Comparison of ENCODE assay signal across 12 cellular contexts in the genomic region with DNA sequence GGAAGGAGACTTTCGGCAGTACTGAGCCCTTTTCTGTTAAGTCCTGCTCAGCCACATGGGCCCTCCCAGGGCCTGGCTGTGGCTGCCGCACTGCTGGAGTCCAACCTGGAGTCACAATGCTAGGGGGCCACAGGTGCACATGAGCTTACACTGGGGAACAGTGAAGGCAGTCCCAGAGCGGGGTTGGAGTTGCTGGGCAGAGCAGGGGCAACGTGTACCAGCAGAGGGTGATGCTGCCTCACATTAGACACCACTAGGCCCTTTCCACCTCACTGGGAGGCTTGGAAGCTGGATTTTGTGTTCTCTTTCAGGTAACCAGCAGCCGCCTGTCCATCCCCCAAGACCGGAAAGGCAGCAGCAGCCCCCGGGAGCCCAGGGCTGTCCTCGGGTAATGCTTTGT. TPM values are rescaled to one million over a fixed set of nuclear protein-coding genes. Genes with fewer than 3 reads are reported as not detected.
"Had no signal": no experiment of that assay in that cellular context is flagged by ENCODE, and none has a peak within 500 bp of the region (broad histone marks: within the 10 kb centered on the region; RNA-seq: fewer than 3 reads in every experiment).

No MANE protein-coding gene starts in this region.

RNA-seq across cellular contexts. Expression of gene CXorf49B, which starts 2.5 kb away (rescaled TPM):
- total RNA-seq: activated B cell treated with CpG ODN at 0.5 μM for 24 hours; activated CD8-positive, alpha-beta T cell treated with anti-CD3 and anti-CD28 coated beads for 36 hours; activated T-cell treated with anti-CD3 and anti-CD28 coated beads, Interleukin-2, amount 50 U/mL, for 4 hours; activated T-helper 17 cell treated with anti-CD3 and anti-CD28 coated beads, Interleukin-2, amount 50 U/mL, for 72 hours; body of pancreas; chondrocyte; dermis blood vessel endothelial cell; esophagus muscularis mucosa; foreskin keratinocyte; gastrocnemius medialis; heart left ventricle; T-helper 2 cell treated with Interferon-gamma antibody and Interleukin-4, amounts not matched to agents 100 ng/mL and 5 ng/mL, for 36 hours had no signal
- polyA plus RNA-seq: foreskin keratinocyte, heart left ventricle had no signal

RNA-seq across cellular contexts. Expression of gene CXorf49, which starts 47.5 kb away (rescaled TPM):
- total RNA-seq: activated B cell treated with CpG ODN at 0.5 μM for 24 hours; activated CD8-positive, alpha-beta T cell treated with anti-CD3 and anti-CD28 coated beads for 36 hours; activated T-cell treated with anti-CD3 and anti-CD28 coated beads, Interleukin-2, amount 50 U/mL, for 4 hours; activated T-helper 17 cell treated with anti-CD3 and anti-CD28 coated beads, Interleukin-2, amount 50 U/mL, for 72 hours; body of pancreas; chondrocyte; dermis blood vessel endothelial cell; esophagus muscularis mucosa; foreskin keratinocyte; gastrocnemius medialis; heart left ventricle; T-helper 2 cell treated with Interferon-gamma antibody and Interleukin-4, amounts not matched to agents 100 ng/mL and 5 ng/mL, for 36 hours had no signal
- polyA plus RNA-seq: foreskin keratinocyte, heart left ventricle had no signal
